ENCODE assay signal across 34 cellular contexts in the genomic region with DNA sequence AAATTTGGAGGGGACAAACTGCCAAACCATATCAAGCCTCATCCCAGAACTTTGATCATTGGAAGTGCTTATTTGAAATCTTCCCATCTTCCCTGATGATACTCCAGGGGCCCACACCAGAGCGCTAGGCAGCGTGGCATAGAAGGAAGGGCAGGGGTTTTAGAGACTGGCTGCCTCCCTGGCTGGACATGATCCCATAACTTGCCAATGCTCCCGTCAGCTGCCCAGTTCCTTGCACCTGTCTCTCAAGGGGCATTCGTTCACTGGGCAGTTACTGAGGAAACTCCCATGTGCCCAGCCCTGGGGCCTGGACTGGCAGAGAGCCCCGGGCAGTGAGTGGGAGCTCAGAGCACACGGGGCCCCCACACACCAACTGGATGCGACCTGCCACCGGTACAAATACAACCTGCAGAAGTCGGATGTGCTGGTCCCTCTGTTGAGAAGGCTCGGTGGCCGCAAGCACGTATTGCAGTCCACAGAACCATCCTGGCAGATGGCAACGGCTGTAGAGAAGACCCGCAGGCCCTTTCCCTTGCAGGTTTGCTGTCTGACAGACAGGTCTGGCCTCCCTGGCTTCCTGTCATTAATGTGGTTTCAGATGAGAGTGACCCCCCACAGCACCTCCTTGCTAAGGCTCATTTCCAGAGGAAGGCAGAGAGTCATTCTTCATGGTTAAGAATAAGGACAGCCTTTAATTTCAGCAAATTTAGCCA.
A peak's percentile ranks its signal among the peaks of the same experiment; 100 is the strongest.
DNase-seq lines count a peak whose midpoint lies in the region; ATAC-seq and TF ChIP-seq lines count a peak whose summit lies in the region.
"Had no signal": no experiment of that assay in that cellular context is flagged by ENCODE, and none has a peak within 500 bp of the region (broad histone marks: within the 10 kb centered on the region; RNA-seq: fewer than 3 reads in every experiment).

No MANE protein-coding gene starts in this region.

- no peak overlapping the region for H3K9ac ChIP-seq in mesenchymal stem cell (ENCODE audit: low read length)
- H3K9ac ChIP-seq: parathyroid adenoma had no signal

- peak; percentile 61 for ATAC-seq in WTC11
- ATAC-seq: activated T-cell treated with anti-CD3 and anti-CD28 coated beads, Interleukin-2, amount 50 U/mL, for 72 hours; K562; mucosa of descending colon had no signal

- H3K27ac ChIP-seq in mesenchymal stem cell (ENCODE audit: low read length, poor library complexity, severe bottlenecking) (no peak overlapping the region), esophagus muscularis mucosa (replicated peaks in 1 of 4) (no peak overlapping the region), esophagus squamous epithelium (no peak overlapping the region)
- H3K27ac ChIP-seq: adrenal gland, lower lobe of right lung, parathyroid adenoma, skin epidermis, testis, uterus, WERI-Rb-1 had no signal

- peak overlapping the region; percentile 19 for H2BK15ac ChIP-seq in mesenchymal stem cell (ENCODE audit: low read depth, poor library complexity, severe bottlenecking)

- H3K18ac ChIP-seq in mesenchymal stem cell (ENCODE audit: low read depth in 1 of 2, low read length in 2 of 2), result no peak overlapping the region

- no peak overlapping the region for H4K8ac ChIP-seq in mesenchymal stem cell (ENCODE audit: low read length)

- H3K4me1 ChIP-seq in mesenchymal stem cell (ENCODE audit: control insufficient read depth, insufficient read depth, low read depth, low read length) (peaks cover 2% of the 10 kb centered on the region), esophagus muscularis mucosa (no peaks in the 10 kb centered on the region), esophagus squamous epithelium (no peaks in the 10 kb centered on the region)
- H3K4me1 ChIP-seq: adrenal gland, lower lobe of right lung, parathyroid adenoma, testis, uterus had no signal

- no peaks in the 10 kb centered on the region for H3K9me3 ChIP-seq in mesenchymal stem cell (ENCODE audit: control insufficient read depth, low read length)
- no peaks in the 10 kb centered on the region for H3K9me3 ChIP-seq in esophagus muscularis mucosa
- H3K9me3 ChIP-seq in esophagus squamous epithelium, result no peaks in the 10 kb centered on the region
- H3K9me3 ChIP-seq: adrenal gland, lower lobe of right lung, MG63, mucosa of descending colon, testis, uterus had no signal

- peaks cover 16% of the 10 kb centered on the region for H3K4me1 Mint-ChIP-seq in WTC11

- H2AFZ ChIP-seq in mesenchymal stem cell (ENCODE audit: low read depth, low read length), result no peak overlapping the region
- H2AFZ ChIP-seq: parathyroid adenoma had no signal

- no peak overlapping the region for H3K23ac ChIP-seq in mesenchymal stem cell (ENCODE audit: low read length in 2 of 2)

- no peak overlapping the region for H3K4me3 Mint-ChIP-seq in WTC11
- H3K4me3 Mint-ChIP-seq: activated CD4-positive, alpha-beta T cell treated with anti-CD3 and anti-CD28 coated beads, Interleukin-2, amount 10 ng/mL, durations not matched to agents 24 days and 14 days; activated T-cell treated with anti-CD3 and anti-CD28 coated beads, Interleukin-2, amount 50 U/mL, for 72 hours; brain; CD4-positive, CD25-positive, alpha-beta regulatory T cell; nephron had no signal

- H3K9me3 Mint-ChIP-seq in WTC11, result no peaks in the 10 kb centered on the region
- H3K9me3 Mint-ChIP-seq: activated CD4-positive, alpha-beta T cell treated with anti-CD3 and anti-CD28 coated beads, Interleukin-2, amount 10 ng/mL, durations not matched to agents 24 days and 14 days; activated T-cell treated with anti-CD3 and anti-CD28 coated beads, Interleukin-2, amount 50 U/mL, for 72 hours; CD4-positive, CD25-positive, alpha-beta regulatory T cell; nephron had no signal

- intact Hi-C loops in esophagus muscularis mucosa (cut with DNase I) (no loop called here), esophagus squamous epithelium (cut with DNase I) (no loop called here)

- H3K79me1 ChIP-seq in mesenchymal stem cell (replicated peaks; ENCODE audit: low read length, poor library complexity, severe bottlenecking), result no peaks in the 10 kb centered on the region

- no peak overlapping the region for H2BK12ac ChIP-seq in mesenchymal stem cell (ENCODE audit: low read length in 2 of 2)

- TF ChIP-seq EP300 in esophagus muscularis mucosa (IDR thresholded peaks at IDR 0.05), result no peak

- H2BK120ac ChIP-seq in mesenchymal stem cell (ENCODE audit: low read depth, low read length), result no peak overlapping the region

- no peak overlapping the region for H3K4me2 ChIP-seq in mesenchymal stem cell (ENCODE audit: low read length, poor library complexity, severe bottlenecking)

- H3K27me3 ChIP-seq in mesenchymal stem cell (ENCODE audit: control insufficient read depth in 1 of 2, insufficient read depth in 1 of 2, low read length in 2 of 2), result no peaks in the 10 kb centered on the region
- no peaks in the 10 kb centered on the region for H3K27me3 ChIP-seq in esophagus muscularis mucosa
- H3K27me3 ChIP-seq in esophagus squamous epithelium, result no peaks in the 10 kb centered on the region
- H3K27me3 ChIP-seq: adrenal gland, MG63, testis, uterus had no signal

- CTCF ChIA-PET in WTC11 (lab: Charles Lee), result interaction anchor here (1.2 to 1.4 kb wide), 2 partner anchors 42 to 109 kb away, joined by 3 to 4 read pairs; no protein-coding TSS in a partner anchor

- H3K27ac Mint-ChIP-seq in WTC11, result no peak overlapping the region
- H3K27ac Mint-ChIP-seq: activated CD4-positive, alpha-beta T cell treated with anti-CD3 and anti-CD28 coated beads, Interleukin-2, amount 10 ng/mL, durations not matched to agents 24 days and 14 days; activated T-cell treated with anti-CD3 and anti-CD28 coated beads, Interleukin-2, amount 50 U/mL, for 72 hours; CD4-positive, CD25-positive, alpha-beta regulatory T cell; nephron had no signal

- H2AK5ac ChIP-seq in mesenchymal stem cell (ENCODE audit: low read length, severe bottlenecking), result no peak overlapping the region

- H4K91ac ChIP-seq in mesenchymal stem cell (ENCODE audit: low read length), result no peak overlapping the region

- no peak overlapping the region for H3K14ac ChIP-seq in mesenchymal stem cell (ENCODE audit: low read length in 2 of 2)

- POLR2A ChIA-PET in WTC11 (lab: Charles Lee), result no interaction called here

- TF ChIP-seq POLR2A in esophagus muscularis mucosa (IDR thresholded peaks at IDR 0.05; ENCODE audit: low read depth), result no peak
- no peak for TF ChIP-seq POLR2A in esophagus squamous epithelium (IDR thresholded peaks at IDR 0.05)

- 95% methylated on average over 14 of the region's 14 CpGs for WGBS in mesenchymal stem cell
- WGBS in esophagus muscularis mucosa, result 94% methylated on average over 12 of the region's 14 CpGs
- 93 to 94% methylated on average over 5 to 7 of the region's 14 CpGs for WGBS in esophagus squamous epithelium, 2 donors

- no peak overlapping the region for H3K4ac ChIP-seq in mesenchymal stem cell (ENCODE audit: low read depth in 1 of 2, low read length in 2 of 2)

- no peaks in the 10 kb centered on the region for H3K27me3 Mint-ChIP-seq in WTC11 (ENCODE audit: low read depth)
- H3K27me3 Mint-ChIP-seq: CD4-positive, CD25-positive, alpha-beta regulatory T cell had no signal

- no peaks in the 10 kb centered on the region for H3K36me3 Mint-ChIP-seq in WTC11
- H3K36me3 Mint-ChIP-seq: CD4-positive, CD25-positive, alpha-beta regulatory T cell had no signal

- H2BK5ac ChIP-seq in mesenchymal stem cell (ENCODE audit: low read depth, low read length, poor library complexity, severe bottlenecking), result no peak overlapping the region

- peak; percentile 41 for DNase-seq in activated CD8-positive, alpha-beta memory T cell treated with anti-CD3 and anti-CD28 coated beads, Interleukin-2, amount 50 U/mL, for 48 hours
- DNase-seq in activated CD8-positive, alpha-beta memory T cell treated with anti-CD3 and anti-CD28 coated beads, Interleukin-2, amount 50 U/mL, for 4 hours, result no peak
- peak; percentile 26 for DNase-seq in WTC11 (ENCODE audit: low spot score)
- no peak for DNase-seq in mesenchymal stem cell
- DNase-seq in esophagus muscularis mucosa (ENCODE audit: extremely low spot score), result no peak
- no peak for DNase-seq in activated naive CD4-positive, alpha-beta T cell treated with anti-CD3 and anti-CD28 coated beads, Interleukin-2, amount 50 U/mL, for 16 hours
- DNase-seq in esophagus squamous epithelium (lab: John Stamatoyannopoulos, UW), result no peak
- no peak for DNase-seq in NCI-H345 treated with DMSO at 0.1 percent for 48 hours (lab: John Stamatoyannopoulos, UW; ENCODE audit: unreplicated experiment)
- DNase-seq: activated CD4-positive, alpha-beta T cell treated with anti-CD3 and anti-CD28 coated beads, Interleukin-2, amount 10 ng/mL, durations not matched to agents 24 days and 14 days; activated naive CD4-positive, alpha-beta T cell treated with Interleukin-2 at 50 U/mL for 16 hours; activated T-cell treated with anti-CD3 and anti-CD28 coated beads, Interleukin-2, amount 50 U/mL, for 72 hours; AML-193; Calu3; CD4-positive, CD25-positive, alpha-beta regulatory T cell; cerebellar nuclear complex; GOT3; lower lobe of right lung; MG63; mucosa of descending colon; NCI-H1105 treated with DMSO at 0.1 percent for 48 hours; NCI-H1930; retina; stimulated activated naive CD4-positive, alpha-beta T cell treated with Interleukin-2 at 50 U/mL for 16 hours; SW 1271; T1000; testis; uterus; WERI-Rb-1 had no signal

- H3K4me3 ChIP-seq in mesenchymal stem cell (ENCODE audit: insufficient read depth in 1 of 2, low read depth in 1 of 2, low read length in 2 of 2) (no peak overlapping the region), esophagus muscularis mucosa (no peak overlapping the region), esophagus squamous epithelium (no peak overlapping the region)
- H3K4me3 ChIP-seq: adrenal gland, K562, lower lobe of right lung, MG63, mucosa of descending colon, skin epidermis, testis, uterus had no signal

- TF ChIP-seq CTCF in WTC11 (IDR thresholded peaks at IDR 0.05), result no peak
- TF ChIP-seq CTCF in esophagus muscularis mucosa (IDR thresholded peaks at IDR 0.05), result no peak
- TF ChIP-seq CTCF in esophagus squamous epithelium (IDR thresholded peaks at IDR 0.05), result no peak

- H3K36me3 ChIP-seq in mesenchymal stem cell (ENCODE audit: control insufficient read depth in 1 of 2, insufficient read depth in 2 of 2, low read depth in 1 of 2, low read length in 2 of 2) (peaks cover 4 to 6% of the 10 kb centered on the region in 2 experiments), esophagus muscularis mucosa (peaks cover 0 to 25% (median 10%) of the 10 kb centered on the region in 4 donors), esophagus squamous epithelium (peaks cover 0 to 21% (median 0%) of the 10 kb centered on the region in 3 donors)
- H3K36me3 ChIP-seq: adrenal gland, MG63, uterus had no signal

TF ChIP-seq in WTC11, 78 proteins besides CTCF, POLR2A, EP300 and RAD21 (continues in another document):
- TF ChIP-seq SP1 (CRISPR knock-in tag; conservative IDR thresholded peaks at IDR 0.05) (no peak), TEAD4 (CRISPR knock-in tag; IDR thresholded peaks at IDR 0.05) (no peak), IRF2 (CRISPR knock-in tag; IDR thresholded peaks at IDR 0.05; ENCODE audit: borderline replicate concordance, low read depth) (no peak), TCF7 (CRISPR knock-in tag; IDR thresholded peaks at IDR 0.05; ENCODE audit: low read depth) (no peak), JAZF1 (CRISPR knock-in tag; IDR thresholded peaks at IDR 0.05) (no peak), EMX1 (CRISPR knock-in tag; IDR thresholded peaks at IDR 0.05) (no peak), ZNF138 (CRISPR knock-in tag; conservative IDR thresholded peaks at IDR 0.05) (no peak), SOX15 (CRISPR knock-in tag; IDR thresholded peaks at IDR 0.05) (no peak)

Comparison
In these comparisons a context has a peak if more than half of its experiments do, and no peak if none do; other contexts are left out.
1. DNase-seq: peak in activated CD8-positive, alpha-beta memory T cell treated with anti-CD3 and anti-CD28 coated beads, Interleukin-2, amount 50 U/mL, for 48 hours (single experiment) and WTC11 (single experiment); none in activated CD8-positive, alpha-beta memory T cell treated with anti-CD3 and anti-CD28 coated beads, Interleukin-2, amount 50 U/mL, for 4 hours (single experiment), mesenchymal stem cell (single experiment), esophagus muscularis mucosa (single experiment), activated naive CD4-positive, alpha-beta T cell treated with anti-CD3 and anti-CD28 coated beads, Interleukin-2, amount 50 U/mL, for 16 hours (single experiment), esophagus squamous epithelium (single experiment) and NCI-H345 treated with DMSO at 0.1 percent for 48 hours (single experiment).